18 cellular contexts compared by ENCODE assay signal in genomic region chr3:141395005-141395589, GRCh38. TPM values are rescaled to one million over a fixed set of nuclear protein-coding genes. Genes with fewer than 3 reads are reported as not detected.
DNase-seq lines count a peak whose midpoint lies in the region; ATAC-seq and TF ChIP-seq lines count a peak whose summit lies in the region.
"Had no signal": no experiment of that assay in that cellular context is flagged by ENCODE, and none has a peak within 500 bp of the region (broad histone marks: within the 10 kb centered on the region; RNA-seq: fewer than 3 reads in every experiment).

No MANE protein-coding gene starts in this region.

- no peak overlapping the region for H4K8ac ChIP-seq in IMR-90 (ENCODE audit: low read depth in 2 of 2, low read length in 2 of 2)

- H2AFZ ChIP-seq in IMR-90 (replicated peaks; ENCODE audit: low read length, poor library complexity), result no peak overlapping the region

- TF ChIP-seq RAD21 in IMR-90 (IDR thresholded peaks at IDR 0.05; ENCODE audit: low read length), result no peak

- H4K20me1 ChIP-seq in IMR-90 (ENCODE audit: insufficient read depth, low read length), result no peaks in the 10 kb centered on the region
- H4K20me1 ChIP-seq: BLaER1 treated with 17β-estradiol and CSF1 and Interleukin-3, amounts not matched to agents 10 nM and 100 nM had no signal

- H2BK120ac ChIP-seq in IMR-90 (ENCODE audit: low read depth, low read length), result no peak overlapping the region

- POLR2A ChIA-PET in IMR-90 (lab: Charles Lee; ENCODE audit: unreplicated experiment), result no interaction called here
- POLR2A ChIA-PET in A673 (lab: Charles Lee; ENCODE audit: low non-redundant PET), result no interaction called here

- peaks cover 12% of the 10 kb centered on the region for H3K9me3 ChIP-seq in IMR-90 (ENCODE audit: control insufficient read depth, insufficient read depth, low read length)
- no peaks in the 10 kb centered on the region for H3K9me3 ChIP-seq in T-helper 17 cell (ENCODE audit: control insufficient read depth, low read length, poor library complexity, severe bottlenecking)
- no peaks in the 10 kb centered on the region for H3K9me3 ChIP-seq in colonic mucosa
- H3K9me3 ChIP-seq in A673 (ENCODE audit: low read depth, low read length, poor library complexity, severe bottlenecking), result peaks cover 10% of the 10 kb centered on the region

- CTCF ChIA-PET in IMR-90 (lab: Yijun Ruan, JAX), result no interaction called here
- CTCF ChIA-PET in A673 (lab: Charles Lee), result no interaction called here

- peaks cover 19% of the 10 kb centered on the region for H3K4me1 Mint-ChIP-seq in T-helper 17 cell

- no peak overlapping the region for H3K56ac ChIP-seq in IMR-90 (ENCODE audit: extremely low read depth, insufficient read depth, low read length)

- dilution Hi-C loops in IMR-90 (cut with HindIII; ENCODE audit: low sequenced_read_pairs, unreplicated experiment), result no loop called here

- H3K14ac ChIP-seq in IMR-90 (replicated peaks; ENCODE audit: low read depth, low read length), result no peak overlapping the region

- H2BK5ac ChIP-seq in IMR-90 (ENCODE audit: low read depth, low read length, poor library complexity, severe bottlenecking), result peak overlapping the region; percentile 6

- H3K4ac ChIP-seq in IMR-90 (ENCODE audit: low read depth, low read length), result no peak overlapping the region

- peaks cover 15% of the 10 kb centered on the region for H3K4me1 ChIP-seq in IMR-90 (ENCODE audit: control insufficient read depth, insufficient read depth, low read length)
- peaks cover 7% of the 10 kb centered on the region for H3K4me1 ChIP-seq in colonic mucosa
- peaks cover under 1% of the 10 kb centered on the region for H3K4me1 ChIP-seq in A673 (ENCODE audit: insufficient read depth, low read length, poor library complexity, severe bottlenecking)

- no peak overlapping the region for H2BK20ac ChIP-seq in IMR-90 (ENCODE audit: low read depth, low read length)

- no peak for TF ChIP-seq POLR2A in IMR-90 (IDR thresholded peaks at IDR 0.05; ENCODE audit: low read depth, low read length)

- no peak overlapping the region; the same call in 1 of the 2 replicates for H4K5ac ChIP-seq in IMR-90 (ENCODE audit: low read depth, low read length)

- H3K4me3 ChIP-seq in IMR-90 (ENCODE audit: insufficient read depth, low read depth, low read length) (no peak overlapping the region), colonic mucosa (no peak overlapping the region), A673 (ENCODE audit: low read depth, low read length, poor library complexity, severe bottlenecking) (no peak overlapping the region)
- H3K4me3 ChIP-seq: BLaER1 treated with 17β-estradiol and CSF1 and Interleukin-3, amounts not matched to agents 10 nM and 100 nM had no signal

- TF ChIP-seq CTCF in IMR-90 (conservative IDR thresholded peaks at IDR 0.05; ENCODE audit: low read depth, low read length), result no peak
- no peak for TF ChIP-seq CTCF in colonic mucosa (IDR thresholded peaks at IDR 0.05)
- no peak for TF ChIP-seq CTCF in A673 (conservative IDR thresholded peaks at IDR 0.05; ENCODE audit: low read depth, low read length)

- H3K4me2 ChIP-seq in IMR-90 (ENCODE audit: low read depth, low read length), result no peak overlapping the region
- H3K4me2 ChIP-seq: BLaER1 treated with 17β-estradiol and CSF1 and Interleukin-3, amounts not matched to agents 10 nM and 100 nM had no signal

- H3K27ac ChIP-seq in IMR-90 (ENCODE audit: insufficient read depth, low read length), result no peak overlapping the region
- H3K27ac ChIP-seq in colonic mucosa, result peak overlapping the region; percentile 45
- H3K27ac ChIP-seq in A673 (ENCODE audit: low read depth, low read length, poor library complexity, severe bottlenecking), result no peak overlapping the region
- H3K27ac ChIP-seq: BLaER1 treated with 17β-estradiol and CSF1 and Interleukin-3, amounts not matched to agents 10 nM and 100 nM; HL-60 had no signal

- no peaks in the 10 kb centered on the region for H3K27me3 ChIP-seq in IMR-90 (ENCODE audit: control insufficient read depth, insufficient read depth, low read length)
- H3K27me3 ChIP-seq in colonic mucosa, result no peaks in the 10 kb centered on the region
- no peaks in the 10 kb centered on the region for H3K27me3 ChIP-seq in A673 (replicated peaks; ENCODE audit: insufficient read depth, low read depth, low read length, poor library complexity)

- no peak overlapping the region for H2AK9ac ChIP-seq in IMR-90 (replicated peaks; ENCODE audit: low read depth, low read length, poor library complexity)

- H3K9me1 ChIP-seq in IMR-90 (ENCODE audit: insufficient read depth, low read length), result peaks cover 4% of the 10 kb centered on the region; the same call in 1 of the 2 replicates

- no peak overlapping the region for H3K4me3 Mint-ChIP-seq in T-helper 17 cell
- H3K4me3 Mint-ChIP-seq: B cell; CD8-positive, alpha-beta T cell; HFFc6 had no signal

- H2BK15ac ChIP-seq in IMR-90 (ENCODE audit: low read depth, low read length), result no peak overlapping the region

- no peak overlapping the region for H2AK5ac ChIP-seq in IMR-90 (ENCODE audit: low read depth, low read length)

- H3K9ac ChIP-seq in IMR-90 (ENCODE audit: low read depth, low read length) (no peak overlapping the region), colonic mucosa (ENCODE audit: low read depth in 2 of 2, low read length in 2 of 2) (no peak overlapping the region)
- H3K9ac ChIP-seq: BLaER1 treated with 17β-estradiol and CSF1 and Interleukin-3, amounts not matched to agents 10 nM and 100 nM had no signal

- H3K18ac ChIP-seq in IMR-90 (ENCODE audit: low read depth, low read length), result no peak overlapping the region

- peak overlapping the region; percentile 62 for H3K27ac Mint-ChIP-seq in T-helper 17 cell
- H3K27ac Mint-ChIP-seq: B cell; CD8-positive, alpha-beta T cell; HFFc6; IgD-negative memory B cell had no signal

- intact Hi-C loops in IMR-90 (cut with micrococcal nuclease) (no loop called here), colonic mucosa (cut with DNase I) (no loop called here), A673 (cut with micrococcal nuclease; ENCODE audit: unreplicated experiment) (no loop called here)

- H3K36me3 ChIP-seq in IMR-90 (ENCODE audit: control insufficient read depth, insufficient read depth, low read length), result peaks cover 25% of the 10 kb centered on the region
- no peaks in the 10 kb centered on the region for H3K36me3 ChIP-seq in colonic mucosa
- H3K36me3 ChIP-seq in A673 (ENCODE audit: insufficient read depth, low read length, poor library complexity, severe bottlenecking), result peaks cover 8% of the 10 kb centered on the region

- H3K36me3 Mint-ChIP-seq in T-helper 17 cell (ENCODE audit: low read depth), result peaks cover 5% of the 10 kb centered on the region

- WGBS in IMR-90 (ENCODE audit: extremely low coverage in 2 of 2, insufficient read length in 1 of 2), 2 experiments, result no CpG with 5 or more reads among the region's 5 CpGs

- no peak overlapping the region for H4K91ac ChIP-seq in IMR-90 (ENCODE audit: insufficient read depth, low read depth, low read length)

- in situ Hi-C loops in IMR-90 (cut with MboI; ENCODE audit: low sequenced_read_pairs), result no loop called here

- ATAC-seq in IMR-90 (ENCODE audit: low read depth) (no peak), T-helper 17 cell (no peak), GM19395 (IDR thresholded peaks at IDR 0.05; ENCODE audit: unreplicated experiment) (no peak)
- ATAC-seq: CD8-positive, alpha-beta T cell; HCT116 had no signal

- no peaks in the 10 kb centered on the region for H3K27me3 Mint-ChIP-seq in T-helper 17 cell
- H3K27me3 Mint-ChIP-seq: B cell, IgD-negative memory B cell had no signal

- BruUV-seq in IMR-90 (replicated peaks; lab: Mats Ljungman, UMichigan) (no TSS peak), A673 (replicated peaks; lab: Mats Ljungman, UMichigan) (no TSS peak)

- H3K23ac ChIP-seq in IMR-90 (ENCODE audit: low read depth, low read length), result no peak overlapping the region

- DNase-seq in IMR-90 (no peak), T-helper 17 cell (no peak), colonic mucosa (no peak), A673 (ENCODE audit: low spot score) (no peak), dedifferentiated amniotic fluid mesenchymal stem cell (ENCODE audit: extremely low spot score) (no peak), hippocampal formation (lab: John Stamatoyannopoulos, UW) (no peak)
- DNase-seq: CD8-positive, alpha-beta T cell; COR-L47; GOT3; H7; HFFc6; KG1 had no signal

- H3K79me1 ChIP-seq in IMR-90 (ENCODE audit: low read depth in 1 of 2, low read length in 2 of 2), result peaks cover 43 to 66% of the 10 kb centered on the region in 2 experiments

TF ChIP-seq in IMR-90, 13 proteins besides CTCF, POLR2A, EP300 and RAD21:
- TF ChIP-seq ELK1 (IDR thresholded peaks at IDR 0.05; ENCODE audit: borderline replicate concordance, low read depth, low read length), result no peak
- no peak for TF ChIP-seq MAZ (IDR thresholded peaks at IDR 0.05; ENCODE audit: borderline replicate concordance, low read depth, low read length)
- no peak for TF ChIP-seq MAFK (IDR thresholded peaks at IDR 0.05; ENCODE audit: low read depth, low read length)
- no peak for TF ChIP-seq SMC3 (IDR thresholded peaks at IDR 0.05; ENCODE audit: low read depth, low read length)

RNA-seq across cellular contexts. Expression of gene ZBTB38, which starts 26.8 kb away (rescaled TPM):
- total RNA-seq in IMR-90 (2012; rRNA removed) (230 and 274 TPM in 2 replicates), T-helper 17 cell (10 to 100 TPM; 51.6 to 54.0 TPM), colonic mucosa (100 to 1,000 TPM in 1 of 2 donors, 10 to 100 TPM in 1; 95.5 to 112 TPM), A673 (2021) (19.1 and 23.7 TPM in 2 replicates)
- 44.9 and 45.1 TPM in 2 replicates for polyA plus RNA-seq in IMR-90 (2012; rRNA removed)
- 15.3 and 16.3 TPM in 2 replicates for polyA plus RNA-seq in IMR-90 (2012; cell fraction: cytosol; rRNA removed)
- 12.9 and 53.4 TPM in 2 replicates for polyA plus RNA-seq in IMR-90 (2012; cell fraction: nucleus; rRNA removed; ENCODE audit: low replicate concordance)
